1 cellular context compared by ENCODE assay signal in genomic region chr11:27201454-27202302, GRCh38.
A peak's percentile ranks its signal among the peaks of the same experiment; 100 is the strongest.
TF ChIP-seq lines count a peak whose summit lies in the region.

No MANE protein-coding gene starts in this region.

TF ChIP-seq in K562, 482 proteins besides CTCF, POLR2A, EP300 and RAD21 (continued from another document and continues in another):
- TF ChIP-seq E2F6 (IDR thresholded peaks at IDR 0.05; ENCODE audit: borderline replicate concordance in 1 of 2, extremely low read depth in 1 of 2, insufficient read depth in 1 of 2, insufficient read length in 1 of 2, low read depth in 1 of 2, low read length in 1 of 2, poor library complexity in 1 of 2, severe bottlenecking in 1 of 2) (no peak), TAF9B (IDR thresholded peaks at IDR 0.05; ENCODE audit: partially characterized antibody) (no peak), SOX6 (IDR thresholded peaks at IDR 0.05) (peak; percentile 46; the same call in 1 of the 2 replicates), ARID1B (IDR thresholded peaks at IDR 0.05) (peak; percentile 88), ETS1 (conservative IDR thresholded peaks at IDR 0.05; ENCODE audit: control insufficient read depth, low read depth, low read length) (peak; percentile 58; the same call in 1 of the 2 replicates), ZBTB12 (CRISPR knock-in tag; IDR thresholded peaks at IDR 0.05) (no peak), JUND (IDR thresholded peaks at IDR 0.05; ENCODE audit: borderline replicate concordance, low read depth, low read length) (peak; percentile 19; the same call in 1 of the 2 replicates), JUND (tag; IDR thresholded peaks at IDR 0.05; ENCODE audit: borderline replicate concordance, low read depth, low read length) (no peak; the same call in 1 of the 3 replicates), KAT7 (CRISPR knock-in tag; IDR thresholded peaks at IDR 0.05; ENCODE audit: borderline replicate concordance) (no peak), KLF13 (tag; IDR thresholded peaks at IDR 0.05; ENCODE audit: borderline replicate concordance, low read depth) (no peak), ZNF274 (IDR thresholded peaks at IDR 0.05; ENCODE audit: borderline replicate concordance, low read depth, low read length) (peak; percentile 52; the same call in 1 of the 2 replicates), ZFP36 (IDR thresholded peaks at IDR 0.05; ENCODE audit: low read depth, low read length, partially characterized antibody) (peak; percentile 65), MIER1 (IDR thresholded peaks at IDR 0.05; ENCODE audit: low read depth) (0 out of 2 replicates have a peak, but pooled peaks have one; percentile 18), HDAC1 (IDR thresholded peaks at IDR 0.05) (0 out of 4 replicates have a peak, but pooled peaks of 1 of the 2 experiments have one; percentile 42), ZNF639 (CRISPR knock-in tag; conservative IDR thresholded peaks at IDR 0.05 in 1 of 2, IDR thresholded peaks at IDR 0.05 in 1 of 2) (0 out of 4 replicates have a peak, but pooled peaks of 1 of the 2 experiments have one; percentile 40), TFE3 (CRISPR knock-in tag; IDR thresholded peaks at IDR 0.05) (no peak), ARNT (IDR thresholded peaks at IDR 0.05) (no peak), POLR2AphosphoS5 (IDR thresholded peaks at IDR 0.05; ENCODE audit: control insufficient read depth, insufficient read depth, low read depth, low read length) (peak; percentile 95), KLF10 (CRISPR knock-in tag; IDR thresholded peaks at IDR 0.05) (no peak), DMBX1 (CRISPR knock-in tag; IDR thresholded peaks at IDR 0.05; ENCODE audit: borderline replicate concordance) (0 out of 2 replicates have a peak, but pooled peaks have one; percentile 57), NELFE (IDR thresholded peaks at IDR 0.05; ENCODE audit: insufficient read depth, insufficient read length) (no peak), ARID4B (CRISPR knock-in tag; IDR thresholded peaks at IDR 0.05) (0 out of 2 replicates have a peak, but pooled peaks have one; percentile 37), PKNOX1 (IDR thresholded peaks at IDR 0.05) (peak; percentile 65), CBFA2T3 (IDR thresholded peaks at IDR 0.05) (peak; percentile 97), ZNF24 (IDR thresholded peaks at IDR 0.05) (no peak), TCF3 (CRISPR knock-in tag; IDR thresholded peaks at IDR 0.05) (peak; percentile 94), ZNF584 (CRISPR knock-in tag; IDR thresholded peaks at IDR 0.05; ENCODE audit: low read depth) (no peak), BHLHE40 (IDR thresholded peaks at IDR 0.05; ENCODE audit: low read length) (peak; percentile 71; the same call in 1 of the 2 replicates), L3MBTL2 (IDR thresholded peaks at IDR 0.05) (peak; percentile 27; the same call in 1 of the 2 replicates), CREM (IDR thresholded peaks at IDR 0.05; ENCODE audit: low read depth) (0 out of 2 replicates have a peak, but pooled peaks have one; percentile 37), ZNF232 (CRISPR knock-in tag; IDR thresholded peaks at IDR 0.05) (no peak), ZNF316 (IDR thresholded peaks at IDR 0.05) (peak; percentile 84), SREBF1 (IDR thresholded peaks at IDR 0.05; ENCODE audit: borderline replicate concordance, low read depth, low read length) (no peak), MEF2A (IDR thresholded peaks at IDR 0.05; ENCODE audit: control insufficient read depth, low read depth, low read length) (no peak), ATF1 (CRISPR knock-in tag; IDR thresholded peaks at IDR 0.05) (no peak), ATF1 (tag; IDR thresholded peaks at IDR 0.05) (peak; percentile 27; the same call in 1 of the 2 replicates), MEIS2 (IDR thresholded peaks at IDR 0.05; ENCODE audit: partially characterized antibody) (peak; percentile 81), ZKSCAN8 (CRISPR knock-in tag; IDR thresholded peaks at IDR 0.05) (0 out of 2 replicates have a peak, but pooled peaks have one; percentile 40), TEAD4 (IDR thresholded peaks at IDR 0.05; ENCODE audit: low read length) (peak; percentile 93), TEAD4 (CRISPR knock-in tag; IDR thresholded peaks at IDR 0.05; ENCODE audit: borderline replicate concordance) (no peak), RUNX1 (IDR thresholded peaks at IDR 0.05; ENCODE audit: low read depth) (0 out of 2 replicates have a peak, but pooled peaks have one; percentile 37), USF2 (CRISPR knock-in tag; IDR thresholded peaks at IDR 0.05) (0 out of 2 replicates have a peak, but pooled peaks have one; percentile 15), PCBP1 (IDR thresholded peaks at IDR 0.05; ENCODE audit: low read depth, low read length, poor library complexity, severe bottlenecking) (no peak), STAT5A (IDR thresholded peaks at IDR 0.05; ENCODE audit: borderline replicate concordance, low read length) (peak; percentile 81), NFIC (IDR thresholded peaks at IDR 0.05) (peak; percentile 92), CCAR2 (IDR thresholded peaks at IDR 0.05; ENCODE audit: low read depth, low read length) (no peak), MAFG (tag; conservative IDR thresholded peaks at IDR 0.05) (peak; percentile 57)
- TF ChIP-seq, protein P1, sequence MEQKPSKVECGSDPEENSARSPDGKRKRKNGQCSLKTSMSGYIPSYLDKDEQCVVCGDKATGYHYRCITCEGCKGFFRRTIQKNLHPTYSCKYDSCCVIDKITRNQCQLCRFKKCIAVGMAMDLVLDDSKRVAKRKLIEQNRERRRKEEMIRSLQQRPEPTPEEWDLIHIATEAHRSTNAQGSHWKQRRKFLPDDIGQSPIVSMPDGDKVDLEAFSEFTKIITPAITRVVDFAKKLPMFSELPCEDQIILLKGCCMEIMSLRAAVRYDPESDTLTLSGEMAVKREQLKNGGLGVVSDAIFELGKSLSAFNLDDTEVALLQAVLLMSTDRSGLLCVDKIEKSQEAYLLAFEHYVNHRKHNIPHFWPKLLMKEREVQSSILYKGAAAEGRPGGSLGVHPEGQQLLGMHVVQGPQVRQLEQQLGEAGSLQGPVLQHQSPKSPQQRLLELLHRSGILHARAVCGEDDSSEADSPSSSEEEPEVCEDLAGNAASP (IDR thresholded peaks at IDR 0.05): no peak
- TF ChIP-seq, protein P2, sequence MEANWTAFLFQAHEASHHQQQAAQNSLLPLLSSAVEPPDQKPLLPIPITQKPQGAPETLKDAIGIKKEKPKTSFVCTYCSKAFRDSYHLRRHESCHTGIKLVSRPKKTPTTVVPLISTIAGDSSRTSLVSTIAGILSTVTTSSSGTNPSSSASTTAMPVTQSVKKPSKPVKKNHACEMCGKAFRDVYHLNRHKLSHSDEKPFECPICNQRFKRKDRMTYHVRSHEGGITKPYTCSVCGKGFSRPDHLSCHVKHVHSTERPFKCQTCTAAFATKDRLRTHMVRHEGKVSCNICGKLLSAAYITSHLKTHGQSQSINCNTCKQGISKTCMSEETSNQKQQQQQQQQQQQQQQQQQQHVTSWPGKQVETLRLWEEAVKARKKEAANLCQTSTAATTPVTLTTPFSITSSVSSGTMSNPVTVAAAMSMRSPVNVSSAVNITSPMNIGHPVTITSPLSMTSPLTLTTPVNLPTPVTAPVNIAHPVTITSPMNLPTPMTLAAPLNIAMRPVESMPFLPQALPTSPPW (CRISPR knock-in tag; IDR thresholded peaks at IDR 0.05): 0 out of 2 replicates have a peak, but pooled peaks have one; percentile 11
- TF ChIP-seq, protein P3, sequence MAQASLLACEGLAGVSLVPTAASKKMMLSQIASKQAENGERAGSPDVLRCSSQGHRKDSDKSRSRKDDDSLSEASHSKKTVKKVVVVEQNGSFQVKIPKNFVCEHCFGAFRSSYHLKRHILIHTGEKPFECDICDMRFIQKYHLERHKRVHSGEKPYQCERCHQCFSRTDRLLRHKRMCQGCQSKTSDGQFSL (CRISPR knock-in tag; IDR thresholded peaks at IDR 0.05): no peak
- TF ChIP-seq, protein P3 (tag; IDR thresholded peaks at IDR 0.05): no peak
